ENCODE assay signal across 8 cellular contexts in genomic region chr2:9914384-9915065, GRCh38. TPM values are rescaled to one million over a fixed set of nuclear protein-coding genes. Genes with fewer than 3 reads are reported as not detected.
DNase-seq lines count a peak whose midpoint lies in the region; ATAC-seq and TF ChIP-seq lines count a peak whose summit lies in the region.

No MANE protein-coding gene starts in this region.

- no peak overlapping the region for H3K27ac Mint-ChIP-seq in T-helper 2 cell treated with Interferon-gamma antibody and Interleukin-4, amounts not matched to agents 5 μg/mL and 100 μg/mL, for 36 hours

- peak overlapping the region; percentile 57 for H3K27ac ChIP-seq in foreskin keratinocyte

- H3K9me3 Mint-ChIP-seq in T-helper 2 cell treated with Interferon-gamma antibody and Interleukin-4, amounts not matched to agents 5 μg/mL and 100 μg/mL, for 36 hours = no peaks in the 10 kb centered on the region

- no peaks in the 10 kb centered on the region for H3K27me3 ChIP-seq in foreskin keratinocyte

- peak; percentile 86 for TF ChIP-seq CTCF in foreskin keratinocyte (conservative IDR thresholded peaks at IDR 0.05)

- ATAC-seq in HG03060 (IDR thresholded peaks at IDR 0.05; ENCODE audit: low read depth, unreplicated experiment) (peak; percentile 98), foreskin keratinocyte (peak; percentile 100), left lobe of liver (no peak)

- H3K4me1 Mint-ChIP-seq in T-helper 2 cell treated with Interferon-gamma antibody and Interleukin-4, amounts not matched to agents 5 μg/mL and 100 μg/mL, for 36 hours (ENCODE audit: low read depth) = peaks cover 8% of the 10 kb centered on the region

- peak; percentile 52 for DNase-seq in stimulated activated naive CD4-positive, alpha-beta T cell treated with Interleukin-2 at 50 U/mL for 16 hours (lab: John Stamatoyannopoulos, UW)
- no peak for DNase-seq in stimulated activated naive CD4-positive, alpha-beta T cell (lab: John Stamatoyannopoulos, UW)
- peak; percentile 49 for DNase-seq in T-helper 2 cell treated with Interferon-gamma antibody and Interleukin-4, amounts not matched to agents 5 μg/mL and 100 μg/mL, for 36 hours (ENCODE audit: low spot score)
- DNase-seq in foreskin keratinocyte (peak; percentile 67 to 82), iPS-NIHi11 (ENCODE audit: low spot score) (no peak), SKM-1 (lab: John Stamatoyannopoulos, UW; ENCODE audit: unreplicated experiment) (no peak), left lobe of liver (ENCODE audit: low spot score) (no peak)

- no peak overlapping the region for H3K4me3 Mint-ChIP-seq in T-helper 2 cell treated with Interferon-gamma antibody and Interleukin-4, amounts not matched to agents 5 μg/mL and 100 μg/mL, for 36 hours

- peaks cover 38% of the 10 kb centered on the region for H3K36me3 Mint-ChIP-seq in T-helper 2 cell treated with Interferon-gamma antibody and Interleukin-4, amounts not matched to agents 5 μg/mL and 100 μg/mL, for 36 hours (ENCODE audit: low read depth)

- no peaks in the 10 kb centered on the region for H3K4me1 ChIP-seq in foreskin keratinocyte

- no peaks in the 10 kb centered on the region for H3K27me3 Mint-ChIP-seq in T-helper 2 cell treated with Interferon-gamma antibody and Interleukin-4, amounts not matched to agents 5 μg/mL and 100 μg/mL, for 36 hours (ENCODE audit: low read depth)

RNA-seq across cellular contexts. Expression of gene GRHL1, which starts 37.0 kb away (rescaled TPM):
- total RNA-seq in foreskin keratinocyte (0.92 and 1.2 TPM in 2 replicates), left lobe of liver (4.7 TPM)
- 0.35 and 0.41 TPM in 2 replicates for polyA plus RNA-seq in foreskin keratinocyte

Comparison
In these comparisons a context has a peak if more than half of its experiments do, and no peak if none do; other contexts are left out.
1. DNase-seq: peak in stimulated activated naive CD4-positive, alpha-beta T cell treated with Interleukin-2 at 50 U/mL for 16 hours (single experiment), T-helper 2 cell treated with Interferon-gamma antibody and Interleukin-4, amounts not matched to agents 5 μg/mL and 100 μg/mL, for 36 hours (single experiment) and foreskin keratinocyte (2 of 2); none in stimulated activated naive CD4-positive, alpha-beta T cell (0 of 6), iPS-NIHi11 (single experiment), SKM-1 (single experiment) and left lobe of liver (single experiment).